ENCODE assay signal across 7 cellular contexts in genomic region chr10:89283988-89284475, GRCh38. TPM values are rescaled to one million over a fixed set of nuclear protein-coding genes. Genes with fewer than 3 reads are reported as not detected.
DNase-seq lines count a peak whose midpoint lies in the region; ATAC-seq and TF ChIP-seq lines count a peak whose summit lies in the region.

No MANE protein-coding gene starts in this region.

- intact Hi-C loops in left lung (cut with DNase I) (no loop called here), thyroid gland (cut with DNase I) (no loop called here), CD14-positive monocyte (cut with micrococcal nuclease) (no loop called here)

- peak in 1 of 2 donors; percentile 27 for TF ChIP-seq POLR2A in thyroid gland (IDR thresholded peaks at IDR 0.05)

- peak; percentile 86 for ATAC-seq in left lung

- DNase-seq in MG63 (peak; percentile 38), cerebellar cortex (ENCODE audit: low spot score) (peak; percentile 93), left lung (peak in 1 of 2 donors; percentile 44), thyroid gland (peak; percentile 17 to 30), CD14-positive monocyte (ENCODE audit: low spot score) (no peak), GM19238 (ENCODE audit: insufficient read length, low spot score) (no peak)
- no peak for DNase-seq in activated CD4-positive, alpha-beta T cell treated with anti-CD3 and anti-CD28 coated beads, Interleukin-2, amount 50 U/mL, for 48 hours

- TF ChIP-seq CTCF in left lung (IDR thresholded peaks at IDR 0.05): no peak
- TF ChIP-seq CTCF in thyroid gland (IDR thresholded peaks at IDR 0.05): no peak
- no peak for TF ChIP-seq CTCF in CD14-positive monocyte (IDR thresholded peaks at IDR 0.05)

- H3K9me3 Mint-ChIP-seq in CD14-positive monocyte: peaks cover 0 to 3% (median 0%) of the 10 kb centered on the region in 7 donors

- H3K9me3 ChIP-seq in MG63 (no peaks in the 10 kb centered on the region; the same call in 1 of the 2 replicates), left lung (no peaks in the 10 kb centered on the region), thyroid gland (no peaks in the 10 kb centered on the region)

- no peak overlapping the region for H3K27ac Mint-ChIP-seq in CD14-positive monocyte

- peaks cover 0 to 2% (median 0%) of the 10 kb centered on the region in 3 donors for H3K27me3 Mint-ChIP-seq in CD14-positive monocyte (ENCODE audit: low read depth in 3 of 3)

- no peaks in the 10 kb centered on the region for H3K36me3 Mint-ChIP-seq in CD14-positive monocyte

- H3K4me3 ChIP-seq in MG63 (no peak overlapping the region), left lung (no peak overlapping the region), thyroid gland (replicated peaks in 1 of 3) (no peak overlapping the region)

- H3K27me3 ChIP-seq in MG63 (no peaks in the 10 kb centered on the region), left lung (no peaks in the 10 kb centered on the region), thyroid gland (no peaks in the 10 kb centered on the region)

- WGBS in thyroid gland, 2 donors: 18 to 44% methylated on average over 4 of the region's 4 CpGs

- peaks cover 14 to 16% of the 10 kb centered on the region in 2 donors for H3K4me1 ChIP-seq in left lung
- H3K4me1 ChIP-seq in thyroid gland: peaks cover 4 to 8% of the 10 kb centered on the region in 2 donors

- H3K36me3 ChIP-seq in MG63 (no peaks in the 10 kb centered on the region), left lung (no peaks in the 10 kb centered on the region), thyroid gland (no peaks in the 10 kb centered on the region)

- peak overlapping the region; percentile 61 to 79 for H3K27ac ChIP-seq in left lung
- H3K27ac ChIP-seq in thyroid gland: peak overlapping the region; percentile 42 to 74 (median 51)

- H3K4me3 Mint-ChIP-seq in CD14-positive monocyte: no peak overlapping the region

- H3K4me1 Mint-ChIP-seq in CD14-positive monocyte: peaks cover 8% of the 10 kb centered on the region

RNA-seq across cellular contexts. Expression of gene IFIT2, which starts 17.8 kb away (rescaled TPM):
- total RNA-seq in MG63 (2014; rRNA removed; shearing (Covaris generic); ENCODE audit: low replicate concordance): 14.3 and 18.7 TPM in 2 replicates
- total RNA-seq in left lung: 10 to 100 TPM; 18.7 to 26.1 TPM
- total RNA-seq in thyroid gland: 1 to 10 TPM; 3.4 to 5.4 (median 4.6) TPM
- polyA plus RNA-seq in CD14-positive monocyte: 10 to 100 TPM; 15.5 to 25.2 TPM

RNA-seq across cellular contexts. Expression of gene LIPA, which starts 32.5 kb away (rescaled TPM):
- total RNA-seq in MG63 (2014; rRNA removed; shearing (Covaris generic); ENCODE audit: low replicate concordance): 37.5 and 45.9 TPM in 2 replicates
- total RNA-seq in left lung (100 to 1,000 TPM; 117 to 137 TPM), thyroid gland (10 to 100 TPM; 29.1 to 45.8 (median 33.9) TPM)
- polyA plus RNA-seq in CD14-positive monocyte: 100 to 1,000 TPM; 289 to 353 TPM

RNA-seq across cellular contexts. Expression of gene IFIT3, which starts 43.8 kb away (rescaled TPM):
- total RNA-seq in MG63 (2014; rRNA removed; shearing (Covaris generic); ENCODE audit: low replicate concordance): 32.0 and 47.1 TPM in 2 replicates
- total RNA-seq in left lung: 10 to 100 TPM; 36.2 to 48.9 TPM
- total RNA-seq in thyroid gland: 10 to 100 TPM in 1 of 4 donors, 1 to 10 TPM in 3; 5.9 to 11.4 (median 8.8) TPM
- polyA plus RNA-seq in CD14-positive monocyte: 10 to 100 TPM; 26.4 to 38.0 TPM

Comparison
In these comparisons a context has a peak if more than half of its experiments do, and no peak if none do; other contexts are left out.
1. DNase-seq: peak in MG63 (single experiment), cerebellar cortex (single experiment) and thyroid gland (2 of 2); none in CD14-positive monocyte (single experiment), GM19238 (single experiment) and activated CD4-positive, alpha-beta T cell treated with anti-CD3 and anti-CD28 coated beads, Interleukin-2, amount 50 U/mL, for 48 hours (0 of 2).